In the genomic region with DNA sequence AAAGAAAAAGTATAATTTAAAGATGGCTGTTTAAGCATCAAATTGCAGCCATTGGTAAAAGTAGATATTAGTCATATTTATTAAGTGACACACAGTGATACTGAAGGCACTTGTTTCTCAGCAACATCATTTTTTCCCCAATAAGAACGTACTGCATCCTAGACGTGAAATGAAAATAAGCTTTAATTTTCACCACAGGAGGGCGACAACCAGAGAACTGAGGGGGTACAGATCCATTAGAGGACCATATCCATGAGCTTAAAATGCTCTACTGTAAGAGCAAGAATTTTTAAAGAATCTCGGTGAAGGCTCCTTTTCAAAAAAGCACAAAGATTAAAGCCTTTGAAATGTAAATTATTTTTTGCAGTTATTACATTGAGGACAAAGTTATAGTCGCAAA, we compare ENCODE assay signal across 1 cellular context.
TF ChIP-seq lines count a peak whose summit lies in the region.

No MANE protein-coding gene starts in this region.

TF ChIP-seq in HCT116, 20 proteins besides CTCF, POLR2A, EP300 and RAD21 (continued from another document):
- TF ChIP-seq, protein P1, sequence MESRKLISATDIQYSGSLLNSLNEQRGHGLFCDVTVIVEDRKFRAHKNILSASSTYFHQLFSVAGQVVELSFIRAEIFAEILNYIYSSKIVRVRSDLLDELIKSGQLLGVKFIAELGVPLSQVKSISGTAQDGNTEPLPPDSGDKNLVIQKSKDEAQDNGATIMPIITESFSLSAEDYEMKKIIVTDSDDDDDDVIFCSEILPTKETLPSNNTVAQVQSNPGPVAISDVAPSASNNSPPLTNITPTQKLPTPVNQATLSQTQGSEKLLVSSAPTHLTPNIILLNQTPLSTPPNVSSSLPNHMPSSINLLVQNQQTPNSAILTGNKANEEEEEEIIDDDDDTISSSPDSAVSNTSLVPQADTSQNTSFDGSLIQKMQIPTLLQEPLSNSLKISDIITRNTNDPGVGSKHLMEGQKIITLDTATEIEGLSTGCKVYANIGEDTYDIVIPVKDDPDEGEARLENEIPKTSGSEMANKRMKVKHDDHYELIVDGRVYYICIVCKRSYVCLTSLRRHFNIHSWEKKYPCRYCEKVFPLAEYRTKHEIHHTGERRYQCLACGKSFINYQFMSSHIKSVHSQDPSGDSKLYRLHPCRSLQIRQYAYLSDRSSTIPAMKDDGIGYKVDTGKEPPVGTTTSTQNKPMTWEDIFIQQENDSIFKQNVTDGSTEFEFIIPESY (IDR thresholded peaks at IDR 0.05; ENCODE audit: extremely low read depth, insufficient replicate concordance, low read length), result no peak
